Comparison of ENCODE assay signal across 23 cellular contexts in the genomic region with DNA sequence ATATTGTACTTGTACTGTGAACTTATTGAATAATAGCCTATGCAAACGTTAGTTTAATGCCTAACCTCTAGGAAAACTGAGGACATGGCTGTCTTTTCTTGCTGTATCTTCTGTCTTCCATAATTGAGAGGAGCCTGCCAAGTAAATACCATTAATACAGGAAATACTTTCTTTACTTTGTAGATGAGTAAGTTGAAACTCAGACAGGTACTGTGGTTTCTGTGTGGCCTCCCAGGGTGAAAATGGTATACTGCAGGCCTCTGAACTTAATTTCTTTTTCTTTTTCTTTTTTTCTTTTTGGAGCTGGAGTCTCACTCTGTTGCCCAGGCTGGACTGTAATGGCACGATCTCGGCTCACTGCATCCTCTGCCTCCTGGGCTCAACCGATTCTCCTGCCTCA.
DNase-seq lines count a peak whose midpoint lies in the region; ATAC-seq and TF ChIP-seq lines count a peak whose summit lies in the region.
"Had no signal": no experiment of that assay in that cellular context is flagged by ENCODE, and none has a peak within 500 bp of the region (broad histone marks: within the 10 kb centered on the region; RNA-seq: fewer than 3 reads in every experiment).

No MANE protein-coding gene starts in this region.

- peak; percentile 60 for ATAC-seq in HG02938 (IDR thresholded peaks at IDR 0.05; ENCODE audit: unreplicated experiment)
- ATAC-seq: HepG2, Panc1 had no signal

- H3K9me3 Mint-ChIP-seq in activated T-cell treated with anti-CD3 and anti-CD28 coated beads, Interleukin-2, amount 50 U/mL, for 24 hours = peaks cover 2% of the 10 kb centered on the region

- no peaks in the 10 kb centered on the region for H3K79me2 ChIP-seq in mammary epithelial cell (ENCODE audit: insufficient read depth, low read length)
- H3K79me2 ChIP-seq in PC-9 (ENCODE audit: low read depth) = no peaks in the 10 kb centered on the region

- H3K36me3 ChIP-seq in mammary epithelial cell (ENCODE audit: insufficient read depth, low read length) (no peaks in the 10 kb centered on the region), breast epithelium (no peaks in the 10 kb centered on the region), PC-9 (ENCODE audit: low read depth) (no peaks in the 10 kb centered on the region)
- H3K36me3 ChIP-seq: HAP-1 had no signal

- H3F3A ChIP-seq in PC-9 (ENCODE audit: insufficient read depth, low read depth) = no peaks in the 10 kb centered on the region

- no peak overlapping the region for H3K4me2 ChIP-seq in mammary epithelial cell (ENCODE audit: insufficient read depth, low read depth, low read length)
- no peak overlapping the region for H3K4me2 ChIP-seq in PC-9

- DNase-seq in mammary epithelial cell (peak; percentile 26), breast epithelium (ENCODE audit: low spot score in 2 of 2) (no peak), PC-9 (no peak), NCI-H187 treated with DMSO at 0.1 percent for 48 hours (lab: John Stamatoyannopoulos, UW) (no peak), NCI-H146 treated with DMSO at 0.1 percent for 48 hours (lab: John Stamatoyannopoulos, UW; ENCODE audit: unreplicated experiment) (no peak), ecto neural progenitor cell (ENCODE audit: low spot score) (no peak)
- no peak for DNase-seq in activated T-cell treated with anti-CD3 and anti-CD28 coated beads, Interleukin-2, amount 50 U/mL, for 24 hours
- DNase-seq: COR-L47, DMS 273 treated with DMSO at 0.1 percent for 48 hours, GM23248, KBM-7, MV-4-11, NCI-H187, NCI-H345, NCI-H524 treated with DMSO at 0.1 percent for 48 hours, Right ventricle myocardium superior had no signal

- H3K4me3 ChIP-seq in mammary epithelial cell (replicated peaks in 1 of 3; ENCODE audit: insufficient read depth in 1 of 3, low read depth in 2 of 3, low read length in 3 of 3) (no peak overlapping the region), breast epithelium (no peak overlapping the region), PC-9 (no peak overlapping the region)
- H3K4me3 ChIP-seq: GM23248, HAP-1, SK-N-MC had no signal

- 82% methylated on average over 4 of the region's 4 CpGs for WGBS in mammary epithelial cell (ENCODE audit: low coverage, missing lambda C conversion rate)

- no peak overlapping the region for H3K9ac ChIP-seq in mammary epithelial cell (ENCODE audit: insufficient read depth, low read length)
- H3K9ac ChIP-seq: GM23248 had no signal

- dilution Hi-C loops in mammary epithelial cell (cut with HindIII; ENCODE audit: low sequenced_read_pairs) = no loop called here

- H3K27me3 Mint-ChIP-seq in activated T-cell treated with anti-CD3 and anti-CD28 coated beads, Interleukin-2, amount 50 U/mL, for 24 hours = no peaks in the 10 kb centered on the region
- H3K27me3 Mint-ChIP-seq: B cell had no signal

- H3K27me3 ChIP-seq in mammary epithelial cell (ENCODE audit: insufficient read depth, low read length) = no peaks in the 10 kb centered on the region
- H3K27me3 ChIP-seq in breast epithelium = no peaks in the 10 kb centered on the region
- H3K27me3 ChIP-seq in PC-9 (ENCODE audit: insufficient read depth, low read depth) = no peaks in the 10 kb centered on the region

- H3K4me1 ChIP-seq in mammary epithelial cell (ENCODE audit: insufficient read depth, low read length) (no peaks in the 10 kb centered on the region), breast epithelium (no peaks in the 10 kb centered on the region), PC-9 (replicated peaks; ENCODE audit: insufficient read depth) (no peaks in the 10 kb centered on the region)
- H3K4me1 ChIP-seq: HAP-1 had no signal

- no peak for TF ChIP-seq POLR2A in breast epithelium (IDR thresholded peaks at IDR 0.05)

- no peaks in the 10 kb centered on the region for H3K9me3 ChIP-seq in mammary epithelial cell (replicated peaks; ENCODE audit: insufficient read depth, low read length)
- H3K9me3 ChIP-seq in breast epithelium = peaks cover 0 to under 1% of the 10 kb centered on the region in 2 donors
- no peaks in the 10 kb centered on the region; the same call in 1 of the 2 replicates for H3K9me3 ChIP-seq in PC-9 (ENCODE audit: insufficient read depth, low read depth)
- H3K9me3 ChIP-seq: HAP-1 had no signal

- BruUV-seq in mammary epithelial cell (replicated peaks; lab: Mats Ljungman, UMichigan) = no TSS peak
- no TSS peak for BruUV-seq in PC-9 (replicated peaks; lab: Mats Ljungman, UMichigan)

- no peak overlapping the region for H3K27ac Mint-ChIP-seq in activated T-cell treated with anti-CD3 and anti-CD28 coated beads, Interleukin-2, amount 50 U/mL, for 24 hours
- H3K27ac Mint-ChIP-seq: B cell had no signal

- H3K9me2 ChIP-seq in PC-9 (ENCODE audit: insufficient read depth) = peaks cover 5% of the 10 kb centered on the region; the same call in 1 of the 2 replicates

- no peak overlapping the region for H3K27ac ChIP-seq in mammary epithelial cell (ENCODE audit: insufficient read depth, low read depth, low read length)
- H3K27ac ChIP-seq in breast epithelium = no peak overlapping the region
- no peak overlapping the region for H3K27ac ChIP-seq in PC-9
- H3K27ac ChIP-seq: 22Rv1, GM23248, SK-N-MC had no signal

- TF ChIP-seq CTCF in mammary epithelial cell (conservative IDR thresholded peaks at IDR 0.05 in 1 of 2, IDR thresholded peaks at IDR 0.05 in 1 of 2; ENCODE audit: extremely low read depth in 1 of 2, insufficient read depth in 1 of 2, low read depth in 1 of 2, low read length in 2 of 2) (no peak), breast epithelium (IDR thresholded peaks at IDR 0.05) (no peak), PC-9 (conservative IDR thresholded peaks at IDR 0.05) (no peak)

- CTCF ChIA-PET in mammary epithelial cell (lab: Charles Lee; ENCODE audit: low non-redundant PET) (no interaction called here), PC-9 (lab: Charles Lee) (no interaction called here)

- no peak overlapping the region for H3K4me3 Mint-ChIP-seq in activated T-cell treated with anti-CD3 and anti-CD28 coated beads, Interleukin-2, amount 50 U/mL, for 24 hours
- H3K4me3 Mint-ChIP-seq: B cell had no signal

- POLR2A ChIA-PET in PC-9 (lab: Charles Lee; ENCODE audit: unreplicated experiment) = no interaction called here

- H3K4me1 Mint-ChIP-seq in activated T-cell treated with anti-CD3 and anti-CD28 coated beads, Interleukin-2, amount 50 U/mL, for 24 hours (ENCODE audit: low read depth) = no peaks in the 10 kb centered on the region
- H3K4me1 Mint-ChIP-seq: B cell had no signal

- no peak overlapping the region for H2AFZ ChIP-seq in mammary epithelial cell (ENCODE audit: low read depth, low read length)
- H2AFZ ChIP-seq in PC-9 = 0 out of 2 replicates have a peak overlapping the region, but pooled peaks have one; percentile 10
- H2AFZ ChIP-seq: GM23248 had no signal

- H3K36me3 Mint-ChIP-seq in activated T-cell treated with anti-CD3 and anti-CD28 coated beads, Interleukin-2, amount 50 U/mL, for 24 hours (ENCODE audit: low read depth) = no peaks in the 10 kb centered on the region

- in situ Hi-C loops in mammary epithelial cell (cut with MboI; ENCODE audit: low sequenced_read_pairs in 2 of 2) = no loop called here

- intact Hi-C loops in mammary epithelial cell (cut with micrococcal nuclease) = no loop called here
- intact Hi-C loops in breast epithelium (cut with DNase I; ENCODE audit: low total_unique reads) = no loop called here
- intact Hi-C loops in PC-9 (cut with micrococcal nuclease; ENCODE audit: unreplicated experiment) = no loop called here

- H4K20me1 ChIP-seq in mammary epithelial cell (ENCODE audit: insufficient read depth, low read length) (no peaks in the 10 kb centered on the region), PC-9 (ENCODE audit: insufficient read depth) (no peaks in the 10 kb centered on the region)
